Comparison of ENCODE assay signal across 15 cellular contexts in the genomic region with DNA sequence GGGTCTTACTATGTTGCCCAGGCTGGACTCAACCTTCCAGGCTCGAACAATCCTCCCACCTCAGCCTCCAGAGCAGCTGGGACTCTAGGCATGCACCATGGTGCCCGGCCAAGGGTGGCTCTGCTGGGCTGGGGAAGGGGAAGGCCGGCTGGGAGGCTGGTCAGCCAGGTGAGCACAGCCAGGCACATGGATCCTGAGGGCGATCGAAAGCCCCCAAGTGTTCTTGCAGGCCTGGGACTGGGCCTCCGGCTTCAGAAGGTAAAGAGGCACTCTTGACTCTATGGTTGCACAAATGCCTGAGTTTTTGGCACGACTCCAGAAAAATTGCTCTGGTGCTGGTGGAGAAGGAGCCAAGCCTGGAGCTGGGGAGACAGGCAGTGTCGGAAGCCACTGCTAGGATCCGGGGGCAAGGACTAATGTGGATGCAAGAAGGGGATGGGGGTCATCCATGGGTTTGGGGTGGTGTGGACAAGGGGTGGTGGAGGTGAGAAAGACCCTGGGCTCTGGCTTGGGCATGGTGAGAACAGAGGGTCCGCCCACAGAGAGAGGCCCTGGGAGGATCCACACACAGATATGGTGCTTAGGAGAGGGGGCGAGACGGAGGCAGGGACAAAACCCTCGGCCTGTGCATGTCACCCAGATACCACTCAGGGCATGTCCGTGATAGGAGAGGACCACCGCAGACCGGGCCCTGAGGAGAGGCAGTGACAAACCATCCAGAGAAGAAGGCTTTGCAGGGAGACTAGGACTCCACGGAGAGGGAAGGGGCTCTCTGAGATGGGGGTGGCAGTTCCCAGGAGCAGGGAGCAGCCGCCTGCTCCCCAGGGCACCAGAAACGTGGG. TPM values are rescaled to one million over a fixed set of nuclear protein-coding genes. Genes with fewer than 3 reads are reported as not detected.
DNase-seq lines count a peak whose midpoint lies in the region; ATAC-seq and TF ChIP-seq lines count a peak whose summit lies in the region.
"Had no signal": no experiment of that assay in that cellular context is flagged by ENCODE, and none has a peak within 500 bp of the region (broad histone marks: within the 10 kb centered on the region; RNA-seq: fewer than 3 reads in every experiment).

No MANE protein-coding gene starts in this region.

- no peak for ATAC-seq in SK-N-SH treated with all-trans-retinoic acid at 6 μM for 48 hours
- ATAC-seq: activated naive CD4-positive, alpha-beta T cell treated with anti-CD3 and anti-CD28 coated beads, Interleukin-2, amount 50 U/mL, for 72 hours had no signal

- CTCF ChIA-PET in SK-N-SH (lab: Yijun Ruan, JAX), result interaction anchor here (0.6 kb wide), 1 partner anchor 226 kb away, joined by 3 read pairs; no protein-coding TSS in a partner anchor

- H3K4me2 ChIP-seq in SK-N-SH, result no peak overlapping the region
- H3K4me2 ChIP-seq in osteoblast (ENCODE audit: insufficient read depth, low read length), result peak overlapping the region; percentile 80

- H3K79me2 ChIP-seq in SK-N-SH (ENCODE audit: insufficient read depth) (no peaks in the 10 kb centered on the region), osteoblast (ENCODE audit: insufficient read depth, low read length) (no peaks in the 10 kb centered on the region)

- H3K9me2 ChIP-seq in SK-N-SH, result no peaks in the 10 kb centered on the region

- no peak overlapping the region for H3K27ac ChIP-seq in SK-N-SH (ENCODE audit: low read depth in 2 of 2, low read length in 1 of 2)
- peak overlapping the region; percentile 98 for H3K27ac ChIP-seq in osteoblast (ENCODE audit: low read depth, low read length)
- H3K27ac ChIP-seq: spleen had no signal

- 88% methylated on average over 18 of the region's 19 CpGs for WGBS in SK-N-SH (ENCODE audit: low lambda C conversion rate)

- no peaks in the 10 kb centered on the region for H3K36me3 ChIP-seq in SK-N-SH (replicated peaks in 1 of 2; ENCODE audit: control insufficient read depth in 1 of 2, insufficient read depth in 2 of 2, low read length in 1 of 2)
- no peaks in the 10 kb centered on the region for H3K36me3 ChIP-seq in osteoblast (ENCODE audit: insufficient read depth, low read length)
- H3K36me3 ChIP-seq: spleen had no signal

- H2AFZ ChIP-seq in SK-N-SH (ENCODE audit: low read depth) (no peak overlapping the region), osteoblast (ENCODE audit: low read length) (peak overlapping the region; percentile 40)

- H3K9ac ChIP-seq in SK-N-SH, result no peak overlapping the region

- no peaks in the 10 kb centered on the region for H3F3A ChIP-seq in SK-N-SH (replicated peaks; ENCODE audit: insufficient read depth)

- H3K4me3 ChIP-seq in SK-N-SH (ENCODE audit: low read depth in 2 of 2, low read length in 1 of 2) (no peak overlapping the region), fibroblast of pulmonary artery (replicated peaks; ENCODE audit: low read depth, low read length) (no peak overlapping the region), osteoblast (ENCODE audit: insufficient read depth, low read length) (no peak overlapping the region)
- H3K4me3 ChIP-seq: spleen had no signal

- H3K27me3 ChIP-seq in SK-N-SH (ENCODE audit: insufficient read depth) (no peaks in the 10 kb centered on the region), osteoblast (ENCODE audit: insufficient read depth, low read length) (no peaks in the 10 kb centered on the region)

- H4K20me1 ChIP-seq in SK-N-SH (ENCODE audit: insufficient read depth) (no peaks in the 10 kb centered on the region), osteoblast (ENCODE audit: insufficient read depth, low read length) (no peaks in the 10 kb centered on the region)

- H3K9me3 ChIP-seq in SK-N-SH (no peaks in the 10 kb centered on the region), osteoblast (ENCODE audit: low read depth, low read length) (no peaks in the 10 kb centered on the region)
- H3K9me3 ChIP-seq: spleen had no signal

- TF ChIP-seq EP300 in SK-N-SH (IDR thresholded peaks at IDR 0.05; ENCODE audit: borderline replicate concordance in 1 of 2, low read depth in 1 of 2, low read length in 1 of 2), result no peak

- TF ChIP-seq RAD21 in SK-N-SH (IDR thresholded peaks at IDR 0.05; ENCODE audit: low read length), result no peak

- DNase-seq in SK-N-SH, result no peak
- DNase-seq in MV-4-11 (lab: John Stamatoyannopoulos, UW), result peak; percentile 47
- peak; percentile 69 for DNase-seq in fibroblast of pulmonary artery (ENCODE audit: low read depth)
- no peak for DNase-seq in osteoblast (ENCODE audit: insufficient read length, low spot score, missing footprints)
- DNase-seq in NCI-H774 (lab: John Stamatoyannopoulos, UW), result no peak
- DNase-seq in ecto neural progenitor cell (ENCODE audit: low spot score), result no peak
- no peak for DNase-seq in activated naive CD4-positive, alpha-beta T cell treated with Interleukin-2 at 50 U/mL for 16 hours
- DNase-seq: central memory CD4-positive, alpha-beta T cell; COR-L47; NCI-H2081 treated with DMSO at 0.1 percent for 48 hours; occipital lobe; spleen had no signal

- TF ChIP-seq CTCF in SK-N-SH (IDR thresholded peaks at IDR 0.05) (no peak), fibroblast of pulmonary artery (IDR thresholded peaks at IDR 0.05; ENCODE audit: low read length, missing control alignments) (no peak), osteoblast (IDR thresholded peaks at IDR 0.05; ENCODE audit: extremely low read depth, low read depth, low read length) (no peak)

- peaks cover 9 to 17% of the 10 kb centered on the region in 2 experiments; a peak in 1 of 4 replicates for H3K4me1 ChIP-seq in SK-N-SH (ENCODE audit: control insufficient read depth in 1 of 2, insufficient read depth in 2 of 2, low read depth in 1 of 2, low read length in 1 of 2)
- H3K4me1 ChIP-seq in osteoblast (ENCODE audit: insufficient read depth, low read length), result peaks cover 41% of the 10 kb centered on the region
- H3K4me1 ChIP-seq: spleen had no signal

- POLR2A ChIA-PET in SK-N-SH (lab: Yijun Ruan, JAX), result no interaction called here

TF ChIP-seq in SK-N-SH, 30 proteins besides CTCF, POLR2A, EP300 and RAD21:
- TF ChIP-seq JUND (IDR thresholded peaks at IDR 0.05), result no peak
- TF ChIP-seq, protein P1, sequence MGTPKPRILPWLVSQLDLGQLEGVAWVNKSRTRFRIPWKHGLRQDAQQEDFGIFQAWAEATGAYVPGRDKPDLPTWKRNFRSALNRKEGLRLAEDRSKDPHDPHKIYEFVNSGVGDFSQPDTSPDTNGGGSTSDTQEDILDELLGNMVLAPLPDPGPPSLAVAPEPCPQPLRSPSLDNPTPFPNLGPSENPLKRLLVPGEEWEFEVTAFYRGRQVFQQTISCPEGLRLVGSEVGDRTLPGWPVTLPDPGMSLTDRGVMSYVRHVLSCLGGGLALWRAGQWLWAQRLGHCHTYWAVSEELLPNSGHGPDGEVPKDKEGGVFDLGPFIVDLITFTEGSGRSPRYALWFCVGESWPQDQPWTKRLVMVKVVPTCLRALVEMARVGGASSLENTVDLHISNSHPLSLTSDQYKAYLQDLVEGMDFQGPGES (IDR thresholded peaks at IDR 0.05; ENCODE audit: low read depth, low read length), result no peak
- no peak for TF ChIP-seq FOXJ3 (CRISPR knock-in tag; IDR thresholded peaks at IDR 0.05)
- peak; percentile 28; the same call in 1 of the 2 replicates for TF ChIP-seq NFIC (IDR thresholded peaks at IDR 0.05; ENCODE audit: borderline replicate concordance)

TF ChIP-seq in SK-N-SH treated with all-trans-retinoic acid at 6 μM for 48 hours, 23 proteins besides CTCF, POLR2A, EP300 and RAD21 (continues in another document):
- TF ChIP-seq CSDC2 (CRISPR knock-in tag; IDR thresholded peaks at IDR 0.05), result no peak
- no peak for TF ChIP-seq ISL1 (CRISPR knock-in tag; IDR thresholded peaks at IDR 0.05)
- TF ChIP-seq, protein P2, sequence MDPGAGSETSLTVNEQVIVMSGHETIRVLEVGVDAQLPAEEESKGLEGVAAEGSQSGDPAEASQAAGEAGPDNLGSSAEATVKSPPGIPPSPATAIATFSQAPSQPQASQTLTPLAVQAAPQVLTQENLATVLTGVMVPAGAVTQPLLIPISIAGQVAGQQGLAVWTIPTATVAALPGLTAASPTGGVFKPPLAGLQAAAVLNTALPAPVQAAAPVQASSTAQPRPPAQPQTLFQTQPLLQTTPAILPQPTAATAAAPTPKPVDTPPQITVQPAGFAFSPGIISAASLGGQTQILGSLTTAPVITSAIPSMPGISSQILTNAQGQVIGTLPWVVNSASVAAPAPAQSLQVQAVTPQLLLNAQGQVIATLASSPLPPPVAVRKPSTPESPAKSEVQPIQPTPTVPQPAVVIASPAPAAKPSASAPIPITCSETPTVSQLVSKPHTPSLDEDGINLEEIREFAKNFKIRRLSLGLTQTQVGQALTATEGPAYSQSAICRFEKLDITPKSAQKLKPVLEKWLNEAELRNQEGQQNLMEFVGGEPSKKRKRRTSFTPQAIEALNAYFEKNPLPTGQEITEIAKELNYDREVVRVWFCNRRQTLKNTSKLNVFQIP (CRISPR knock-in tag; IDR thresholded peaks at IDR 0.05; ENCODE audit: borderline replicate concordance, low read depth), result no peak
- TF ChIP-seq, protein P3, sequence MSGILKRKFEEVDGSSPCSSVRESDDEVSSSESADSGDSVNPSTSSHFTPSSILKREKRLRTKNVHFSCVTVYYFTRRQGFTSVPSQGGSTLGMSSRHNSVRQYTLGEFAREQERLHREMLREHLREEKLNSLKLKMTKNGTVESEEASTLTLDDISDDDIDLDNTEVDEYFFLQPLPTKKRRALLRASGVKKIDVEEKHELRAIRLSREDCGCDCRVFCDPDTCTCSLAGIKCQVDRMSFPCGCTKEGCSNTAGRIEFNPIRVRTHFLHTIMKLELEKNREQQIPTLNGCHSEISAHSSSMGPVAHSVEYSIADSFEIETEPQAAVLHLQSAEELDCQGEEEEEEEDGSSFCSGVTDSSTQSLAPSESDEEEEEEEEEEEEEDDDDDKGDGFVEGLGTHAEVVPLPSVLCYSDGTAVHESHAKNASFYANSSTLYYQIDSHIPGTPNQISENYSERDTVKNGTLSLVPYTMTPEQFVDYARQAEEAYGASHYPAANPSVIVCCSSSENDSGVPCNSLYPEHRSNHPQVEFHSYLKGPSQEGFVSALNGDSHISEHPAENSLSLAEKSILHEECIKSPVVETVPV (CRISPR knock-in tag; IDR thresholded peaks at IDR 0.05), result no peak
- no peak for TF ChIP-seq ESRRG (CRISPR knock-in tag; IDR thresholded peaks at IDR 0.05)
- no peak for TF ChIP-seq OSR1 (CRISPR knock-in tag; IDR thresholded peaks at IDR 0.05)
- no peak for TF ChIP-seq ARNTL (CRISPR knock-in tag; IDR thresholded peaks at IDR 0.05; ENCODE audit: borderline replicate concordance, low read depth)
- no peak for TF ChIP-seq ZC3H10 (CRISPR knock-in tag; IDR thresholded peaks at IDR 0.05)

RNA-seq across cellular contexts. Expression of a gene that starts 51.1 kb away (rescaled TPM):
- 26.4 and 73.8 TPM in 2 replicates for polyA plus RNA-seq in SK-N-SH (2012; rRNA removed)
- 37.9 and 52.7 TPM in 2 replicates for polyA plus RNA-seq in SK-N-SH (2012; cell fraction: cytosol; rRNA removed)
- polyA plus RNA-seq in SK-N-SH (2012; cell fraction: nucleus; rRNA removed), result 131 and 166 TPM in 2 replicates
- 571 and 801 TPM in 2 replicates for total RNA-seq in osteoblast
- total RNA-seq: SK-MEL-5 had no signal

Comparison
In these comparisons a context has a peak if more than half of its experiments do, and no peak if none do; other contexts are left out.
1. DNase-seq: peak in MV-4-11 (single experiment) and fibroblast of pulmonary artery (single experiment); none in SK-N-SH (single experiment), osteoblast (single experiment), NCI-H774 (single experiment), ecto neural progenitor cell (single experiment) and activated naive CD4-positive, alpha-beta T cell treated with Interleukin-2 at 50 U/mL for 16 hours (single experiment).